8 cellular contexts compared by ENCODE assay signal in the genomic region with DNA sequence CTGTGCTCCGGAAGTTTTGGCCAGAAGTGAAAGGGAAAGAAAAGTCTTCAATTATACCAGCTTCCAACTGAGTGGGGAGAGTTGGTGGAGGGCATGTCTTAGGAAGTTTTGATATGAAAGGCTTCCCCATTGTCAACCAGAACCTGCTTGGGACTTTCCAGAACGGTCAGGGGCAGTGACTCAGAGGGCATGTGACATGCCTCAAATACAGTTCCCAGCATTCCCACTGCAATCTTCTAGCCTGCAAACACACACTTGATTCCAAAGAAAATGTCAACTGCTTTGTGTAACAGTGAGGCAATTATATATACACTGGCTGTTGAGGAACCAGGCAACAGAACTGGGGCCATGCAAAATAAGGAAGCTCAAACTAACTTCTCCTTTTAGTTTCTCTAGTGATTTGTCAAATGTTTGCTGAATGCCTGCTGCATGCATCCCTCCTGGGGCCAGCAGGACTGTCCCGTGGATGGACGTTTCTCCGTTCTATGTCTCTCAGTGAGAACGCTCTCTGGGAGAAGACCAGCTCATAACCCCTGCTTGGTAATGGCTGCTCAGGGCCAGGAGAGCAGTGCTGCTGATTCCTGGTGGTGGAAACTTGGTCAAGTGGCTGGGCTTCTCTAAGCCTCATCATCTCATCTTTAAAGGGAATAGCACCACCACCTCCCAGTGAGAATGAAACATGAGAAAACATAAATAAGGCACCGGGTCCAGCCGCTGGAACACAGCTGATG. TPM values are rescaled to one million over a fixed set of nuclear protein-coding genes. Genes with fewer than 3 reads are reported as not detected.
DNase-seq lines count a peak whose midpoint lies in the region; ATAC-seq and TF ChIP-seq lines count a peak whose summit lies in the region.
"Had no signal": no experiment of that assay in that cellular context is flagged by ENCODE, and none has a peak within 500 bp of the region (broad histone marks: within the 10 kb centered on the region; RNA-seq: fewer than 3 reads in every experiment).

No MANE protein-coding gene starts in this region.

- peaks cover 11% of the 10 kb centered on the region for H3K4me1 ChIP-seq in psoas muscle

- no peak for TF ChIP-seq CTCF in activated B cell treated with CpG ODN at 0.5 μM for 24 hours (IDR thresholded peaks at IDR 0.05)
- TF ChIP-seq CTCF in psoas muscle (IDR thresholded peaks at IDR 0.05): no peak

- POLR2A ChIA-PET in activated B cell treated with CpG ODN at 0.5 μM for 24 hours (lab: Charles Lee): interaction anchor here (0.8 to 1.8 kb wide), 7 partner anchors 9 to 117 kb away, joined by 3 to 7 read pairs (median 4); a partner anchor contains a TSS

- H3K9me3 ChIP-seq in psoas muscle: no peaks in the 10 kb centered on the region

- H3K9me3 Mint-ChIP-seq in activated B cell treated with CpG ODN at 0.5 μM for 24 hours: no peaks in the 10 kb centered on the region

- no peaks in the 10 kb centered on the region for H3K27me3 Mint-ChIP-seq in activated B cell treated with CpG ODN at 0.5 μM for 24 hours

- H3K4me1 Mint-ChIP-seq in activated B cell treated with CpG ODN at 0.5 μM for 24 hours: peaks cover 32% of the 10 kb centered on the region

- H3K36me3 ChIP-seq in psoas muscle (ENCODE audit: insufficient read depth in 1 of 2, low read depth in 1 of 2): peaks cover 0 to 65% of the 10 kb centered on the region in 2 donors

- peak overlapping the region; percentile 41 for H3K4me3 Mint-ChIP-seq in activated B cell treated with CpG ODN at 0.5 μM for 24 hours

- peak overlapping the region; percentile 74 for H3K27ac ChIP-seq in psoas muscle

- no peak for DNase-seq in activated B cell treated with CpG ODN at 0.5 μM for 24 hours
- peak; percentile 92 for DNase-seq in foreskin melanocyte
- DNase-seq in psoas muscle: no peak
- no peak for DNase-seq in SK-N-DZ (ENCODE audit: low spot score)
- no peak for DNase-seq in 8988T

- no peaks in the 10 kb centered on the region for H3K27me3 ChIP-seq in psoas muscle (ENCODE audit: insufficient read depth in 3 of 3, low read length in 2 of 3)

- H3K36me3 Mint-ChIP-seq in activated B cell treated with CpG ODN at 0.5 μM for 24 hours (ENCODE audit: low read depth): peaks cover 70% of the 10 kb centered on the region

- intact Hi-C loops in activated B cell treated with CpG ODN at 0.5 μM for 24 hours (cut with micrococcal nuclease) (loop anchor here (1.0 kb wide), 5 partner anchors 23 to 101 kb away; partner anchors contain the start of genes SLC25A29 and WDR25), psoas muscle (cut with DNase I) (no loop called here)

- CTCF ChIA-PET in activated B cell treated with CpG ODN at 0.5 μM for 24 hours (lab: Charles Lee): interaction anchor here (0.6 to 1.5 kb wide), 3 partner anchors 22 to 100 kb away, joined by 3 to 5 read pairs (median 4); no protein-coding TSS in a partner anchor

- H3K27ac Mint-ChIP-seq in activated B cell treated with CpG ODN at 0.5 μM for 24 hours: peak overlapping the region; percentile 92

- ATAC-seq in GM18520 (IDR thresholded peaks at IDR 0.05; ENCODE audit: unreplicated experiment) (peak; percentile 44), HG03175 (IDR thresholded peaks at IDR 0.05; ENCODE audit: unreplicated experiment) (peak; percentile 55), activated B cell treated with CpG ODN at 0.5 μM for 24 hours (ENCODE audit: low read depth) (peak; percentile 93), psoas muscle (peak; percentile 81 to 88 (median 86))

- 47 to 65% (median 48%) methylated on average over 8 of the region's 8 CpGs for WGBS in psoas muscle, 3 donors

- no peak overlapping the region for H3K4me3 ChIP-seq in psoas muscle

RNA-seq across cellular contexts. Expression of gene SLC25A47, which starts 18.3 kb away (rescaled TPM):
- total RNA-seq in activated B cell treated with CpG ODN at 0.5 μM for 24 hours (not detected in 2 replicates), psoas muscle (under 1 TPM in 1 of 4 donors, not detected in 3; 0.12 TPM)
- polyA plus RNA-seq in psoas muscle: under 1 TPM in 1 of 3 donors, not detected in 2; 0.03 TPM
- polyA plus RNA-seq in SK-N-DZ (2014; cell fraction: cytosol; rRNA removed): not detected in 2 replicates
- polyA plus RNA-seq in SK-N-DZ (2014; cell fraction: nucleus; rRNA removed): 0.69 TPM in 1 of 2 replicates, not detected in the other
- total RNA-seq: activated CD8-positive, alpha-beta memory T cell treated with anti-CD3 and anti-CD28 coated beads for 36 hours had no signal

RNA-seq across cellular contexts. Expression of gene WDR25, which starts 34.8 kb away (rescaled TPM):
- total RNA-seq in activated B cell treated with CpG ODN at 0.5 μM for 24 hours (5.6 and 6.0 TPM in 2 replicates), psoas muscle (1 to 10 TPM; 6.0 to 9.3 (median 7.3) TPM)
- polyA plus RNA-seq in psoas muscle: 10 to 100 TPM in 1 of 3 donors, 1 to 10 TPM in 2; 6.7 to 11.7 (median 9.3) TPM
- 5.9 and 6.5 TPM in 2 replicates for polyA plus RNA-seq in SK-N-DZ (2014; cell fraction: cytosol; rRNA removed)
- 3.8 TPM in 2 replicates for polyA plus RNA-seq in SK-N-DZ (2014; cell fraction: nucleus; rRNA removed)

RNA-seq across cellular contexts. Expression of gene SLC25A29, which starts 35.2 kb away (rescaled TPM):
- total RNA-seq in activated B cell treated with CpG ODN at 0.5 μM for 24 hours (20.6 and 28.8 TPM in 2 replicates), psoas muscle (10 to 100 TPM in 1 of 4 donors, 1 to 10 TPM in 3; 5.0 to 14.8 (median 7.5) TPM)
- polyA plus RNA-seq in psoas muscle: 1 to 10 TPM; 4.5 to 7.2 (median 6.7) TPM
- 73.8 and 82.2 TPM in 2 replicates for polyA plus RNA-seq in SK-N-DZ (2014; cell fraction: cytosol; rRNA removed)
- polyA plus RNA-seq in SK-N-DZ (2014; cell fraction: nucleus; rRNA removed): 229 and 356 TPM in 2 replicates
